ENCODE assay signal across 10 cellular contexts in the genomic region with DNA sequence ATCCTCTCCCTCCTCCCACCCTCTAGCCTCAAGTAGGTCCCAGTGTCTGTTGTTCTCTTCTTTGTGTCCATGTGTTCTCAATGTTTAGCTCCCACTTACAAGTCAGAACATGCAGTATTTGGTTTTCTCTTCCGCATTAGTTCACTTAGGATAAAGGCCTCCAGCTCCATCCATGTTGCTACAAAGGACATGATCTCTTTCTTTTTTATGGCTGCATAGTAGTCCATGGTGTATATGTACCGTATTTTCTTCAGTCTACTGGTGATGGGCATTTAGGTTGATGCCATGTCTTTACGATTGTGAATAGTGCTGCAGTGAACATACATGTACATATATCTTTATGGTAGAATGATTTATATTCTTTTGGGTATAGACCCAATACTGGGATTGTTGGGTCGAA. TPM values are rescaled to one million over a fixed set of nuclear protein-coding genes. Genes with fewer than 3 reads are reported as not detected.
A peak's percentile ranks its signal among the peaks of the same experiment; 100 is the strongest.
DNase-seq lines count a peak whose midpoint lies in the region; TF ChIP-seq lines count a peak whose summit lies in the region.
"Had no signal": no experiment of that assay in that cellular context is flagged by ENCODE, and none has a peak within 500 bp of the region (broad histone marks: within the 10 kb centered on the region; RNA-seq: fewer than 3 reads in every experiment).

No MANE protein-coding gene starts in this region.

- no peaks in the 10 kb centered on the region for H3K27me3 ChIP-seq in A673 (replicated peaks; ENCODE audit: insufficient read depth, low read depth, low read length, poor library complexity)
- no peaks in the 10 kb centered on the region for H3K27me3 ChIP-seq in adipocyte (replicated peaks; ENCODE audit: control insufficient read depth, insufficient read depth, low read length)
- no peaks in the 10 kb centered on the region for H3K27me3 ChIP-seq in mucosa of rectum (ENCODE audit: control insufficient read depth in 2 of 2, insufficient read depth in 2 of 2, low read length in 2 of 2)
- H3K27me3 ChIP-seq: vagina had no signal

- BruUV-seq in A673 (replicated peaks; lab: Mats Ljungman, UMichigan) = no TSS peak

- DNase-seq in A673 (ENCODE audit: low spot score) = no peak
- no peak for DNase-seq in adipocyte (ENCODE audit: low read depth)
- DNase-seq in activated effector memory CD4-positive, alpha-beta T cell treated with Interleukin-2 at 50 U/mL for 16 hours = no peak
- no peak for DNase-seq in NCI-H2029 (lab: John Stamatoyannopoulos, UW)
- DNase-seq in dermis blood vessel endothelial cell = no peak
- DNase-seq in hypothalamus (lab: John Stamatoyannopoulos, UW) = no peak
- DNase-seq: NCI-H187 treated with DMSO at 0.1 percent for 48 hours had no signal

- H3K9ac ChIP-seq in adipocyte (ENCODE audit: low read length) = peak overlapping the region; percentile 92
- peak overlapping the region in 1 of 2 donors; percentile 96 for H3K9ac ChIP-seq in mucosa of rectum (ENCODE audit: low read depth in 1 of 2, low read length in 2 of 2)

- H3K4me1 ChIP-seq in A673 (ENCODE audit: insufficient read depth, low read length, poor library complexity, severe bottlenecking) = peaks cover 13% of the 10 kb centered on the region
- H3K4me1 ChIP-seq in HEK293 (ENCODE audit: control insufficient read depth, insufficient read depth, low read length) = peaks cover 9% of the 10 kb centered on the region; the same call in 1 of the 2 replicates
- peaks cover 19% of the 10 kb centered on the region for H3K4me1 ChIP-seq in adipocyte (ENCODE audit: control insufficient read depth, insufficient read depth, low read length)
- peaks cover 18 to 24% of the 10 kb centered on the region in 2 donors for H3K4me1 ChIP-seq in mucosa of rectum (ENCODE audit: control insufficient read depth in 2 of 2, insufficient read depth in 2 of 2, low read length in 2 of 2)

- intact Hi-C loops in A673 (cut with micrococcal nuclease; ENCODE audit: unreplicated experiment) = no loop called here

- TF ChIP-seq CTCF in A673 (conservative IDR thresholded peaks at IDR 0.05; ENCODE audit: low read depth, low read length) (no peak), HEK293 (tag by site-specific recombination; IDR thresholded peaks at IDR 0.05) (no peak)

- CTCF ChIA-PET in A673 (lab: Charles Lee) = no interaction called here
- CTCF ChIA-PET in HEK293 (lab: Yijun Ruan, JAX) = interaction anchor here (0.6 to 2.2 kb wide), 7 partner anchors 9 to 296 kb away, joined by 3 to 7 read pairs (median 3); no protein-coding TSS in a partner anchor

- H3K36me3 ChIP-seq in A673 (ENCODE audit: insufficient read depth, low read length, poor library complexity, severe bottlenecking) = no peaks in the 10 kb centered on the region
- peaks cover 0 to 14% of the 10 kb centered on the region in 2 experiments; a peak in 1 of 3 replicates for H3K36me3 ChIP-seq in HEK293 (ENCODE audit: control insufficient read depth in 2 of 2, insufficient read depth in 1 of 2, low read length in 2 of 2)
- no peaks in the 10 kb centered on the region for H3K36me3 ChIP-seq in adipocyte (ENCODE audit: control insufficient read depth, insufficient read depth, low read length, severe bottlenecking)
- H3K36me3 ChIP-seq in mucosa of rectum (ENCODE audit: control insufficient read depth in 2 of 2, insufficient read depth in 2 of 2, low read length in 2 of 2) = no peaks in the 10 kb centered on the region

- H3K9me3 ChIP-seq in A673 (ENCODE audit: low read depth, low read length, poor library complexity, severe bottlenecking) (no peaks in the 10 kb centered on the region), HEK293 (ENCODE audit: control insufficient read depth, insufficient read depth, low read depth, low read length) (no peaks in the 10 kb centered on the region), adipocyte (ENCODE audit: control insufficient read depth, low read length) (no peaks in the 10 kb centered on the region), mucosa of rectum (ENCODE audit: control insufficient read depth in 2 of 2, low read length in 2 of 2) (no peaks in the 10 kb centered on the region)
- H3K9me3 ChIP-seq: vagina had no signal

- H3K4me3 ChIP-seq in A673 (ENCODE audit: low read depth, low read length, poor library complexity, severe bottlenecking) = peak overlapping the region; percentile 97
- H3K4me3 ChIP-seq in HEK293 (ENCODE audit: low read depth, low read length) = no peak overlapping the region
- H3K4me3 ChIP-seq in adipocyte (ENCODE audit: low read length) = peak overlapping the region; percentile 93
- peak overlapping the region; percentile 97 to 100 for H3K4me3 ChIP-seq in mucosa of rectum (ENCODE audit: low read length in 2 of 2)

- POLR2A ChIA-PET in A673 (lab: Charles Lee; ENCODE audit: low non-redundant PET) = interaction anchor here (0.6 kb wide), 1 partner anchor 300 kb away, joined by 15 read pairs; a partner anchor contains a TSS
- POLR2A ChIA-PET in HEK293 (lab: Yijun Ruan, JAX) = interaction anchor here (1.9 kb wide), 1 partner anchor 185 kb away, joined by 6 read pairs; no protein-coding TSS in a partner anchor

- H3K27ac ChIP-seq in A673 (ENCODE audit: low read depth, low read length, poor library complexity, severe bottlenecking) (no peak overlapping the region), HEK293 (ENCODE audit: extremely low read depth, low read depth, low read length) (no peak overlapping the region), mucosa of rectum (ENCODE audit: low read depth in 2 of 2, low read length in 2 of 2) (peak overlapping the region; percentile 98)

TF ChIP-seq in HEK293, 187 proteins besides CTCF, POLR2A, EP300 and RAD21:
- TF ChIP-seq ZNF146 (tag by site-specific recombination; IDR thresholded peaks at IDR 0.05) = peak; percentile 97
- TF ChIP-seq, protein P1, sequence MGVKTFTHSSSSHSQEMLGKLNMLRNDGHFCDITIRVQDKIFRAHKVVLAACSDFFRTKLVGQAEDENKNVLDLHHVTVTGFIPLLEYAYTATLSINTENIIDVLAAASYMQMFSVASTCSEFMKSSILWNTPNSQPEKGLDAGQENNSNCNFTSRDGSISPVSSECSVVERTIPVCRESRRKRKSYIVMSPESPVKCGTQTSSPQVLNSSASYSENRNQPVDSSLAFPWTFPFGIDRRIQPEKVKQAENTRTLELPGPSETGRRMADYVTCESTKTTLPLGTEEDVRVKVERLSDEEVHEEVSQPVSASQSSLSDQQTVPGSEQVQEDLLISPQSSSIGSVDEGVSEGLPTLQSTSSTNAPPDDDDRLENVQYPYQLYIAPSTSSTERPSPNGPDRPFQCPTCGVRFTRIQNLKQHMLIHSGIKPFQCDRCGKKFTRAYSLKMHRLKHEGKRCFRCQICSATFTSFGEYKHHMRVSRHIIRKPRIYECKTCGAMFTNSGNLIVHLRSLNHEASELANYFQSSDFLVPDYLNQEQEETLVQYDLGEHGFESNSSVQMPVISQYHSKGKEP (tag by site-specific recombination; IDR thresholded peaks at IDR 0.05) = no peak
- TF ChIP-seq ZNF138 (tag by site-specific recombination; IDR thresholded peaks at IDR 0.05; ENCODE audit: borderline replicate concordance) = no peak
- TF ChIP-seq, protein P2, sequence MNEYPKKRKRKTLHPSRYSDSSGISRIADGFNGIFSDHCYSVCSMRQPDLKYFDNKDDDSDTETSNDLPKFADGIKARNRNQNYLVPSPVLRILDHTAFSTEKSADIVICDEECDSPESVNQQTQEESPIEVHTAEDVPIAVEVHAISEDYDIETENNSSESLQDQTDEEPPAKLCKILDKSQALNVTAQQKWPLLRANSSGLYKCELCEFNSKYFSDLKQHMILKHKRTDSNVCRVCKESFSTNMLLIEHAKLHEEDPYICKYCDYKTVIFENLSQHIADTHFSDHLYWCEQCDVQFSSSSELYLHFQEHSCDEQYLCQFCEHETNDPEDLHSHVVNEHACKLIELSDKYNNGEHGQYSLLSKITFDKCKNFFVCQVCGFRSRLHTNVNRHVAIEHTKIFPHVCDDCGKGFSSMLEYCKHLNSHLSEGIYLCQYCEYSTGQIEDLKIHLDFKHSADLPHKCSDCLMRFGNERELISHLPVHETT (tag by site-specific recombination; IDR thresholded peaks at IDR 0.05) = no peak
- no peak for TF ChIP-seq ZNF530 (tag by site-specific recombination; IDR thresholded peaks at IDR 0.05; ENCODE audit: low read depth)
- TF ChIP-seq TCF7L2 (IDR thresholded peaks at IDR 0.05; ENCODE audit: borderline replicate concordance, low read depth, low read length) = no peak
- TF ChIP-seq OSR2 (tag by site-specific recombination; IDR thresholded peaks at IDR 0.05) = no peak
- no peak for TF ChIP-seq ZNF239 (tag by site-specific recombination; IDR thresholded peaks at IDR 0.05)
- TF ChIP-seq ZNF629 (tag by site-specific recombination; IDR thresholded peaks at IDR 0.05) = no peak
- TF ChIP-seq, protein P3, sequence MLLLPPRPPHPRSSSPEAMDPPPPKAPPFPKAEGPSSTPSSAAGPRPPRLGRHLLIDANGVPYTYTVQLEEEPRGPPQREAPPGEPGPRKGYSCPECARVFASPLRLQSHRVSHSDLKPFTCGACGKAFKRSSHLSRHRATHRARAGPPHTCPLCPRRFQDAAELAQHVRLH (tag by site-specific recombination; IDR thresholded peaks at IDR 0.05) = 0 out of 2 replicates have a peak, but pooled peaks have one; percentile 47
- no peak for TF ChIP-seq ZNF341 (tag by site-specific recombination; IDR thresholded peaks at IDR 0.05; ENCODE audit: low read depth)
- TF ChIP-seq ZNF707 (tag by site-specific recombination; IDR thresholded peaks at IDR 0.05) = no peak
- no peak for TF ChIP-seq ZBTB8A (tag by site-specific recombination; IDR thresholded peaks at IDR 0.05)
TF ChIP-seq in HEK293: peak in this region for 2.

RNA-seq across cellular contexts. Expression of a gene that starts 1.6 kb away (rescaled TPM):
- total RNA-seq in A673 (2021) = 65.7 and 78.3 TPM in 2 replicates
- total RNA-seq in dermis blood vessel endothelial cell = 20.8 and 27.2 TPM in 2 replicates

Comparison
In these comparisons a context has a peak if more than half of its experiments do, and no peak if none do; other contexts are left out.
1. H3K27ac ChIP-seq: peak in mucosa of rectum (2 of 2); none in A673 (single experiment) and HEK293 (single experiment).